ENCODE assay signal across 12 cellular contexts in genomic region chr7:90401989-90402388, GRCh38. TPM values are rescaled to one million over a fixed set of nuclear protein-coding genes. Genes with fewer than 3 reads are reported as not detected.
DNase-seq lines count a peak whose midpoint lies in the region; ATAC-seq and TF ChIP-seq lines count a peak whose summit lies in the region.
"Had no signal": no experiment of that assay in that cellular context is flagged by ENCODE, and none has a peak within 500 bp of the region (broad histone marks: within the 10 kb centered on the region; RNA-seq: fewer than 3 reads in every experiment).

No MANE protein-coding gene starts in this region.

- peak overlapping the region in 1 of 8 donors; percentile 6 for H3K4me3 Mint-ChIP-seq in CD4-positive, alpha-beta memory T cell
- H3K4me3 Mint-ChIP-seq in nephron progenitor cell, result no peak overlapping the region

- H3K36me3 Mint-ChIP-seq in CD4-positive, alpha-beta memory T cell, result peaks cover 0 to 9% of the 10 kb centered on the region in 2 donors
- H3K36me3 Mint-ChIP-seq in nephron progenitor cell (ENCODE audit: low read depth), result peaks cover 5% of the 10 kb centered on the region

- H3K27ac Mint-ChIP-seq in CD4-positive, alpha-beta memory T cell, result peak overlapping the region in 5 of 7 donors; percentile 0 to 96 (median 5)
- H3K27ac Mint-ChIP-seq in nephron progenitor cell, result no peak overlapping the region
- H3K27ac Mint-ChIP-seq: T-helper 2 cell treated with Interferon-gamma antibody and Interleukin-4, amounts not matched to agents 5 μg/mL and 100 μg/mL, for 36 hours had no signal

- intact Hi-C loops in CD4-positive, alpha-beta memory T cell (cut with micrococcal nuclease), result loop anchor here (10.0 kb wide), 1 partner anchor 157 kb away; the partner anchor contains the start of gene CFAP69
- intact Hi-C loops in posterior cingulate gyrus (cut with DNase I), result loop anchor here (10.0 kb wide), 1 partner anchor 157 kb away; the partner anchor contains the start of gene CFAP69

- POLR2A ChIA-PET in CD4-positive, alpha-beta memory T cell (lab: Charles Lee; ENCODE audit: partially characterized antibody), result no interaction called here

- CTCF ChIA-PET in CD4-positive, alpha-beta memory T cell (lab: Charles Lee; ENCODE audit: partially characterized antibody), result interaction anchor here (2.3 kb wide), 1 partner anchor 56 kb away, joined by 9 read pairs; the partner anchor contains the start of gene GTPBP10

- no peak overlapping the region for H3K27ac ChIP-seq in CD4-positive, alpha-beta memory T cell (ENCODE audit: low read depth, low read length)
- H3K27ac ChIP-seq: C4-2B, foreskin keratinocyte, prostate gland had no signal

- DNase-seq in CD4-positive, alpha-beta memory T cell, result no peak
- peak; percentile 94 for DNase-seq in NCI-H1694 (lab: John Stamatoyannopoulos, UW)
- peak; percentile 57 for DNase-seq in SK-N-DZ (ENCODE audit: low spot score)
- DNase-seq in left kidney (ENCODE audit: low read depth, low spot score), result peak; percentile 24
- no peak for DNase-seq in posterior cingulate gyrus
- DNase-seq in nephron progenitor cell, result no peak
- DNase-seq in stimulated activated CD4-positive, alpha-beta T cell treated with anti-CD3 and anti-CD28 coated beads, Interleukin-15, amount 100 ng/mL, for 24 hours, result no peak
- DNase-seq: foreskin keratinocyte had no signal

- peaks cover 10% of the 10 kb centered on the region for H3K4me1 ChIP-seq in CD4-positive, alpha-beta memory T cell (ENCODE audit: insufficient read depth, low read length)
- H3K4me1 ChIP-seq: prostate gland had no signal

- no peak overlapping the region for H3K4me3 ChIP-seq in CD4-positive, alpha-beta memory T cell (ENCODE audit: low read length in 2 of 2)

- no peaks in the 10 kb centered on the region for H3K27me3 Mint-ChIP-seq in CD4-positive, alpha-beta memory T cell
- peaks cover 34% of the 10 kb centered on the region for H3K27me3 Mint-ChIP-seq in nephron progenitor cell (ENCODE audit: low read depth, poor library complexity)

- no peaks in the 10 kb centered on the region for H3K27me3 ChIP-seq in CD4-positive, alpha-beta memory T cell (ENCODE audit: insufficient read depth, low read length)
- H3K27me3 ChIP-seq: foreskin keratinocyte had no signal

- peaks cover 0 to 2% of the 10 kb centered on the region in 2 donors for H3K9me3 ChIP-seq in CD4-positive, alpha-beta memory T cell (ENCODE audit: control insufficient read depth in 1 of 2, low read length in 2 of 2)
- H3K9me3 ChIP-seq: prostate gland had no signal

- no peak for ATAC-seq in GM19463 (IDR thresholded peaks at IDR 0.05; ENCODE audit: unreplicated experiment)
- ATAC-seq: foreskin keratinocyte had no signal

- peaks cover 0 to 27% (median 16%) of the 10 kb centered on the region in 8 donors for H3K9me3 Mint-ChIP-seq in CD4-positive, alpha-beta memory T cell
- H3K9me3 Mint-ChIP-seq in nephron progenitor cell, result peaks cover 7% of the 10 kb centered on the region

- H3K36me3 ChIP-seq in CD4-positive, alpha-beta memory T cell (ENCODE audit: insufficient read depth, low read length), result no peaks in the 10 kb centered on the region
- H3K36me3 ChIP-seq: prostate gland had no signal

- peaks cover 7 to 21% (median 13%) of the 10 kb centered on the region in 4 donors for H3K4me1 Mint-ChIP-seq in CD4-positive, alpha-beta memory T cell
- H3K4me1 Mint-ChIP-seq in nephron progenitor cell, result peaks cover 18% of the 10 kb centered on the region

- no peak for TF ChIP-seq CTCF in nephron progenitor cell (IDR thresholded peaks at IDR 0.05)

RNA-seq across cellular contexts. Expression of gene CLDN12, which starts 1.3 kb away (rescaled TPM):
- total RNA-seq in CD4-positive, alpha-beta memory T cell, result 1 to 10 TPM; 5.7 to 6.1 TPM
- polyA plus RNA-seq in CD4-positive, alpha-beta memory T cell, result under 1 TPM in 1 of 2 donors, not detected in 1; 0.29 TPM
- 38.9 and 39.4 TPM in 2 replicates for polyA plus RNA-seq in SK-N-DZ (2014; cell fraction: cytosol; rRNA removed)
- 32.2 and 48.5 TPM in 2 replicates for polyA plus RNA-seq in SK-N-DZ (2014; cell fraction: nucleus; rRNA removed)

RNA-seq across cellular contexts. Expression of gene GTPBP10, which starts 55.5 kb away (rescaled TPM):
- 10 to 100 TPM; 45.5 to 46.7 TPM for total RNA-seq in CD4-positive, alpha-beta memory T cell
- polyA plus RNA-seq in CD4-positive, alpha-beta memory T cell, result 10 to 100 TPM; 30.6 to 37.6 TPM
- 20.3 and 21.2 TPM in 2 replicates for polyA plus RNA-seq in SK-N-DZ (2014; cell fraction: cytosol; rRNA removed)
- polyA plus RNA-seq in SK-N-DZ (2014; cell fraction: nucleus; rRNA removed), result 17.5 and 21.9 TPM in 2 replicates

Comparison
In these comparisons a context has a peak if more than half of its experiments do, and no peak if none do; other contexts are left out.
1. DNase-seq: peak in NCI-H1694 (single experiment), SK-N-DZ (single experiment) and left kidney (single experiment); none in CD4-positive, alpha-beta memory T cell (0 of 5), posterior cingulate gyrus (0 of 10), nephron progenitor cell (single experiment) and stimulated activated CD4-positive, alpha-beta T cell treated with anti-CD3 and anti-CD28 coated beads, Interleukin-15, amount 100 ng/mL, for 24 hours (single experiment).